ENCODE assay signal across 1 cellular context in genomic region chr2:238864207-238865014, GRCh38.
TF ChIP-seq lines count a peak whose summit lies in the region.

No MANE protein-coding gene starts in this region.

TF ChIP-seq in HepG2, 621 proteins besides CTCF, POLR2A, EP300 and RAD21 (continued from another document and continues in another):
- TF ChIP-seq HOXA7 (CRISPR knock-in tag; IDR thresholded peaks at IDR 0.05) (no peak), CEBPG (CRISPR knock-in tag; IDR thresholded peaks at IDR 0.05) (peak; percentile 59), E2F1 (CRISPR knock-in tag; IDR thresholded peaks at IDR 0.05) (no peak), CC2D1A (CRISPR knock-in tag; IDR thresholded peaks at IDR 0.05) (no peak; the same call in 1 of the 2 replicates), KDM2A (CRISPR knock-in tag; IDR thresholded peaks at IDR 0.05; ENCODE audit: borderline replicate concordance, low read depth) (peak; percentile 91), FOXJ3 (CRISPR knock-in tag; IDR thresholded peaks at IDR 0.05; ENCODE audit: borderline replicate concordance) (peak; percentile 89; the same call in 1 of the 2 replicates), MTA3 (CRISPR knock-in tag; IDR thresholded peaks at IDR 0.05) (no peak), TBX2 (CRISPR knock-in tag; IDR thresholded peaks at IDR 0.05; ENCODE audit: borderline replicate concordance) (peak; percentile 92), ZNF563 (CRISPR knock-in tag; IDR thresholded peaks at IDR 0.05) (peak; percentile 43; the same call in 1 of the 2 replicates), PCBP1 (IDR thresholded peaks at IDR 0.05; ENCODE audit: borderline replicate concordance, low read depth, low read length) (no peak), MEF2D (CRISPR knock-in tag; IDR thresholded peaks at IDR 0.05) (peak; percentile 74), CREBL2 (CRISPR knock-in tag; IDR thresholded peaks at IDR 0.05; ENCODE audit: borderline replicate concordance) (0 out of 2 replicates have a peak, but pooled peaks have one; percentile 44), XBP1 (CRISPR knock-in tag; IDR thresholded peaks at IDR 0.05) (peak; percentile 60; the same call in 1 of the 2 replicates), MAFK (conservative IDR thresholded peaks at IDR 0.05 in 1 of 2, IDR thresholded peaks at IDR 0.05 in 1 of 2; ENCODE audit: low read length in 2 of 2) (no peak), ZFP91 (CRISPR knock-in tag; IDR thresholded peaks at IDR 0.05; ENCODE audit: borderline replicate concordance) (peak; percentile 92), ZNF350 (CRISPR knock-in tag; IDR thresholded peaks at IDR 0.05; ENCODE audit: borderline replicate concordance, low read depth) (peak; percentile 97), HOXA9 (CRISPR knock-in tag; IDR thresholded peaks at IDR 0.05; ENCODE audit: borderline replicate concordance) (no peak), PHB2 (IDR thresholded peaks at IDR 0.05; ENCODE audit: partially characterized antibody) (no peak), SUZ12 (IDR thresholded peaks at IDR 0.05; ENCODE audit: low read depth, low read length) (no peak), ZNF20 (CRISPR knock-in tag; IDR thresholded peaks at IDR 0.05) (no peak), PAF1 (CRISPR knock-in tag; IDR thresholded peaks at IDR 0.05) (no peak), ZNF891 (CRISPR knock-in tag; IDR thresholded peaks at IDR 0.05) (peak; percentile 65; the same call in 1 of the 2 replicates), TP53 (CRISPR knock-in tag; conservative IDR thresholded peaks at IDR 0.05) (no peak), ZSCAN29 (CRISPR knock-in tag; conservative IDR thresholded peaks at IDR 0.05) (peak; percentile 67; the same call in 1 of the 2 replicates), SATB2 (CRISPR knock-in tag; IDR thresholded peaks at IDR 0.05) (peak; percentile 59; the same call in 1 of the 2 replicates), IRF2 (CRISPR knock-in tag; IDR thresholded peaks at IDR 0.05) (peak; percentile 75; the same call in 1 of the 2 replicates), POLR2G (IDR thresholded peaks at IDR 0.05; ENCODE audit: low read depth, low read length) (peak; percentile 93), SRY (CRISPR knock-in tag; IDR thresholded peaks at IDR 0.05) (peak; percentile 71; the same call in 1 of the 2 replicates), SNRNP70 (IDR thresholded peaks at IDR 0.05; ENCODE audit: low read depth, low read length) (no peak), SP2 (CRISPR knock-in tag; IDR thresholded peaks at IDR 0.05) (0 out of 2 replicates have a peak, but pooled peaks have one; percentile 24), PHF20 (CRISPR knock-in tag; IDR thresholded peaks at IDR 0.05) (peak; percentile 76), ZNF782 (CRISPR knock-in tag; IDR thresholded peaks at IDR 0.05; ENCODE audit: borderline replicate concordance) (peak; percentile 89), JUND (CRISPR knock-in tag; IDR thresholded peaks at IDR 0.05) (peak; percentile 98), CHD4 (IDR thresholded peaks at IDR 0.05; ENCODE audit: borderline replicate concordance, low read length) (peak; percentile 58; the same call in 1 of the 2 replicates), IRX3 (CRISPR knock-in tag; IDR thresholded peaks at IDR 0.05; ENCODE audit: borderline replicate concordance, low read depth) (no peak), SRSF1 (optimal IDR thresholded peaks at IDR 0.05; ENCODE audit: low read depth, low read length) (peak; percentile 86), ZNF335 (CRISPR knock-in tag; IDR thresholded peaks at IDR 0.05) (no peak), RXRA (CRISPR knock-in tag; IDR thresholded peaks at IDR 0.05) (peak; percentile 94), RFX1 (IDR thresholded peaks at IDR 0.05) (no peak), FOXC1 (CRISPR knock-in tag; IDR thresholded peaks at IDR 0.05; ENCODE audit: borderline replicate concordance) (peak; percentile 93), STAG1 (CRISPR knock-in tag; IDR thresholded peaks at IDR 0.05) (no peak; the same call in 1 of the 2 replicates), ZBTB2 (CRISPR knock-in tag; IDR thresholded peaks at IDR 0.05; ENCODE audit: low read depth) (no peak), ZNF274 (CRISPR knock-in tag; IDR thresholded peaks at IDR 0.05) (0 out of 2 replicates have a peak, but pooled peaks have one; percentile 47), ZNF562 (CRISPR knock-in tag; IDR thresholded peaks at IDR 0.05; ENCODE audit: borderline replicate concordance) (no peak), CSRNP1 (CRISPR knock-in tag; IDR thresholded peaks at IDR 0.05) (peak; percentile 92; the same call in 1 of the 2 replicates), ZNF329 (CRISPR knock-in tag; IDR thresholded peaks at IDR 0.05; ENCODE audit: low read depth) (0 out of 2 replicates have a peak, but pooled peaks have one; percentile 8), CENPX (CRISPR knock-in tag; IDR thresholded peaks at IDR 0.05) (no peak), SNAI1 (CRISPR knock-in tag; IDR thresholded peaks at IDR 0.05; ENCODE audit: borderline replicate concordance) (peak; percentile 57; the same call in 1 of the 2 replicates), PAXIP1 (CRISPR knock-in tag; conservative IDR thresholded peaks at IDR 0.05) (peak; percentile 99)
- TF ChIP-seq, protein P1, sequence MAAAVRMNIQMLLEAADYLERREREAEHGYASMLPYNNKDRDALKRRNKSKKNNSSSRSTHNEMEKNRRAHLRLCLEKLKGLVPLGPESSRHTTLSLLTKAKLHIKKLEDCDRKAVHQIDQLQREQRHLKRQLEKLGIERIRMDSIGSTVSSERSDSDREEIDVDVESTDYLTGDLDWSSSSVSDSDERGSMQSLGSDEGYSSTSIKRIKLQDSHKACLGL (CRISPR knock-in tag; IDR thresholded peaks at IDR 0.05), result peak; percentile 87
- TF ChIP-seq, protein P2, sequence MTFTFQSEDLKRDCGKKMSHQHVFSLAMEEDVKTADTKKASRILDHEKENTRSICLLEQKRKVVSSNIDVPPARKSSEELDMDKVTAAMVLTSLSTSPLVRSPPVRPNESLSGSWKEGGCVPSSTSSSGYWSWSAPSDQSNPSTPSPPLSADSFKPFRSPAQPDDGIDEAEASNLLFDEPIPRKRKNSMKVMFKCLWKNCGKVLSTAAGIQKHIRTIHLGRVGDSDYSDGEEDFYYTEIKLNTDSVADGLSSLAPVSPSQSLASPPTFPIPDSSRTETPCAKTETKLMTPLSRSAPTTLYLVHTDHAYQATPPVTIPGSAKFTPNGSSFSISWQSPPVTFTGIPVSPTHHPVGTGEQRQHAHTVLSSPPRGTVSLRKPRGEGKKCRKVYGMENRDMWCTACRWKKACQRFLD (CRISPR knock-in tag; IDR thresholded peaks at IDR 0.05; ENCODE audit: borderline replicate concordance), result peak; percentile 78; the same call in 1 of the 2 replicates
- TF ChIP-seq, protein P3, sequence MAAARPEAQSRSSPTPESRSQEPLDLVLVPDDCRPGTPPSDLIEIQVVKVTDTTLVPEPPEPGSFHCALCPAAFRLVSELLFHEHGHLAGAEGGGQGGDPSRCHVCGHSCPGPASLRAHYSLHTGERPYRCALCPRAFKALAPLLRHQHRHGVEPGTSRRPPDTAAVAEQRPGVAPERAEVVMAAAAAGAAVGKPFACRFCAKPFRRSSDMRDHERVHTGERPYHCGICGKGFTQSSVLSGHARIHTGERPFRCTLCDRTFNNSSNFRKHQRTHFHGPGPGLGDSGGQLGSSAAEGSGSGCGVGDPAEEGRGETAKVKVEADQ (CRISPR knock-in tag; IDR thresholded peaks at IDR 0.05; ENCODE audit: borderline replicate concordance), result 0 out of 2 replicates have a peak, but pooled peaks have one; percentile 23
- TF ChIP-seq, protein P4, sequence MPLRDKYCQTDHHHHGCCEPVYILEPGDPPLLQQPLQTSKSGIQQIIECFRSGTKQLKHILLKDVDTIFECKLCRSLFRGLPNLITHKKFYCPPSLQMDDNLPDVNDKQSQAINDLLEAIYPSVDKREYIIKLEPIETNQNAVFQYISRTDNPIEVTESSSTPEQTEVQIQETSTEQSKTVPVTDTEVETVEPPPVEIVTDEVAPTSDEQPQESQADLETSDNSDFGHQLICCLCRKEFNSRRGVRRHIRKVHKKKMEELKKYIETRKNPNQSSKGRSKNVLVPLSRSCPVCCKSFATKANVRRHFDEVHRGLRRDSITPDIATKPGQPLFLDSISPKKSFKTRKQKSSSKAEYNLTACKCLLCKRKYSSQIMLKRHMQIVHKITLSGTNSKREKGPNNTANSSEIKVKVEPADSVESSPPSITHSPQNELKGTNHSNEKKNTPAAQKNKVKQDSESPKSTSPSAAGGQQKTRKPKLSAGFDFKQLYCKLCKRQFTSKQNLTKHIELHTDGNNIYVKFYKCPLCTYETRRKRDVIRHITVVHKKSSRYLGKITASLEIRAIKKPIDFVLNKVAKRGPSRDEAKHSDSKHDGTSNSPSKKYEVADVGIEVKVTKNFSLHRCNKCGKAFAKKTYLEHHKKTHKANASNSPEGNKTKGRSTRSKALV (CRISPR knock-in tag; IDR thresholded peaks at IDR 0.05), result 0 out of 2 replicates have a peak, but pooled peaks have one; percentile 60
- TF ChIP-seq, protein P5, sequence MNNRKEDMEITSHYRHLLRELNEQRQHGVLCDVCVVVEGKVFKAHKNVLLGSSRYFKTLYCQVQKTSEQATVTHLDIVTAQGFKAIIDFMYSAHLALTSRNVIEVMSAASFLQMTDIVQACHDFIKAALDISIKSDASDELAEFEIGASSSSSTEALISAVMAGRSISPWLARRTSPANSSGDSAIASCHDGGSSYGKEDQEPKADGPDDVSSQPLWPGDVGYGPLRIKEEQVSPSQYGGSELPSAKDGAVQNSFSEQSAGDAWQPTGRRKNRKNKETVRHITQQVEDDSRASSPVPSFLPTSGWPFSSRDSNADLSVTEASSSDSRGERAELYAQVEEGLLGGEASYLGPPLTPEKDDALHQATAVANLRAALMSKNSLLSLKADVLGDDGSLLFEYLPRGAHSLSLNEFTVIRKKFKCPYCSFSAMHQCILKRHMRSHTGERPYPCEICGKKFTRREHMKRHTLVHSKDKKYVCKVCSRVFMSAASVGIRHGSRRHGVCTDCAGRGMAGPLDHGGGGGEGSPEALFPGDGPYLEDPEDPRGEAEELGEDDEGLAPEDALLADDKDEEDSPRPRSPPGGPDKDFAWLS (CRISPR knock-in tag; IDR thresholded peaks at IDR 0.05; ENCODE audit: borderline replicate concordance), result no peak
